Comparison of ENCODE assay signal across 1 cellular context in the genomic region with DNA sequence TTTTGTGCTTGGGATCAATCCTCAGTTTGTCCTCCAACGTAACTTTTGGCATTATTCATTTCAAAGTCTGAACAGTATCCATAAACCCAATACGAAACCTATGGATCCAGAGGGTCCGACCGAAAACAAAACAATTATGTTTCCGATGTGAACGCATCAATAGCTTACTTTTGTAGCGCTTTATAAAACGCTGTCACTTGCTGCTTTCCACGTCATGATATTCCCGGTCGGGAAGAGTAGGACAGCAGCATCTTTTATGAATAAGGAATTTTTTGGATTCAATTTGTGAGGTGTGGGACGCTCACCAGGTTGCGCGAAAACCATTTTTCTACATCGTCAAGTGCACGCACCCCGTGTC.
TF ChIP-seq lines count a peak whose summit lies in the region.

No MANE protein-coding gene starts in this region.

TF ChIP-seq in SK-N-SH, 30 proteins besides CTCF, POLR2A, EP300 and RAD21 (continued from another document):
- TF ChIP-seq, protein P1, sequence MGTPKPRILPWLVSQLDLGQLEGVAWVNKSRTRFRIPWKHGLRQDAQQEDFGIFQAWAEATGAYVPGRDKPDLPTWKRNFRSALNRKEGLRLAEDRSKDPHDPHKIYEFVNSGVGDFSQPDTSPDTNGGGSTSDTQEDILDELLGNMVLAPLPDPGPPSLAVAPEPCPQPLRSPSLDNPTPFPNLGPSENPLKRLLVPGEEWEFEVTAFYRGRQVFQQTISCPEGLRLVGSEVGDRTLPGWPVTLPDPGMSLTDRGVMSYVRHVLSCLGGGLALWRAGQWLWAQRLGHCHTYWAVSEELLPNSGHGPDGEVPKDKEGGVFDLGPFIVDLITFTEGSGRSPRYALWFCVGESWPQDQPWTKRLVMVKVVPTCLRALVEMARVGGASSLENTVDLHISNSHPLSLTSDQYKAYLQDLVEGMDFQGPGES (IDR thresholded peaks at IDR 0.05; ENCODE audit: low read depth, low read length): no peak
- TF ChIP-seq ELF1 (IDR thresholded peaks at IDR 0.05): no peak
